In genomic region chr22:21015051-21016006, GRCh38 we compare ENCODE assay signal across 8 cellular contexts. TPM values are rescaled to one million over a fixed set of nuclear protein-coding genes. Genes with fewer than 3 reads are reported as not detected.
DNase-seq lines count a peak whose midpoint lies in the region; ATAC-seq, FAIRE-seq and TF ChIP-seq lines count a peak whose summit lies in the region.

P2RX6 (plus strand) TSS chr22:21015165; CDS start chr22:21015175, 10 bp downstream.

- no peak for TF ChIP-seq POLR2A in endothelial cell of umbilical vein (IDR thresholded peaks at IDR 0.05; ENCODE audit: low read depth, low read length)

- no peaks in the 10 kb centered on the region for H3K9me1 ChIP-seq in endothelial cell of umbilical vein (replicated peaks; ENCODE audit: control insufficient read depth, extremely low read depth, insufficient read depth, low read length)

- H3K36me3 ChIP-seq in OCI-LY7 (ENCODE audit: insufficient read depth, low read length) (no peaks in the 10 kb centered on the region), endothelial cell of umbilical vein (ENCODE audit: control insufficient read depth in 2 of 2, extremely low read depth in 1 of 2, insufficient read depth in 2 of 2, low read length in 2 of 2) (no peaks in the 10 kb centered on the region), neural cell (ENCODE audit: insufficient read depth, low read length) (no peaks in the 10 kb centered on the region)

- FAIRE-seq in endothelial cell of umbilical vein (lab: Jason Lieb, UNC) = peak; percentile 77

- no peaks in the 10 kb centered on the region for H3K27me3 Mint-ChIP-seq in CD4-positive, alpha-beta T cell

- intact Hi-C loops in CD4-positive, alpha-beta T cell (cut with DNase I, micrococcal nuclease) = no loop called here
- intact Hi-C loops in OCI-LY7 (cut with micrococcal nuclease; ENCODE audit: unreplicated experiment) (no loop called here), endothelial cell of umbilical vein (cut with micrococcal nuclease) (loop anchor here (2.0 kb wide), 1 partner anchor 29 kb away; the partner anchor contains the start of gene LRRC74B)

- H3K9me3 ChIP-seq in CD4-positive, alpha-beta T cell (ENCODE audit: control insufficient read depth, low read length) = no peaks in the 10 kb centered on the region
- no peaks in the 10 kb centered on the region for H3K9me3 ChIP-seq in OCI-LY7 (ENCODE audit: low read length)
- no peaks in the 10 kb centered on the region for H3K9me3 ChIP-seq in endothelial cell of umbilical vein (replicated peaks; ENCODE audit: control insufficient read depth, insufficient read depth, low read length)
- no peaks in the 10 kb centered on the region for H3K9me3 ChIP-seq in neural cell (ENCODE audit: low read length)

- H3K4me1 ChIP-seq in OCI-LY7 (ENCODE audit: insufficient read depth, low read length, poor library complexity, severe bottlenecking) (peaks cover 15% of the 10 kb centered on the region), endothelial cell of umbilical vein (ENCODE audit: control insufficient read depth, extremely low read depth, insufficient read depth, low read length) (peaks cover 13% of the 10 kb centered on the region)

- POLR2A ChIA-PET in CD4-positive, alpha-beta T cell (lab: Charles Lee) = interaction anchor here (2.2 kb wide), 1 partner anchor 13 kb away, joined by 9 read pairs; the partner anchor contains the start of gene THAP7
- POLR2A ChIA-PET in OCI-LY7 (lab: Charles Lee) = interaction anchor here (0.9 kb wide), 1 partner anchor 10 kb away, joined by 3 read pairs; no protein-coding TSS in a partner anchor
- POLR2A ChIA-PET in endothelial cell of umbilical vein (lab: Charles Lee) = no interaction called here

- CTCF ChIA-PET in CD4-positive, alpha-beta T cell (lab: Charles Lee) = no interaction called here
- CTCF ChIA-PET in OCI-LY7 (lab: Charles Lee; ENCODE audit: unreplicated experiment) = interaction anchor here (0.6 kb wide), 1 partner anchor 40 kb away, joined by 3 read pairs; no protein-coding TSS in a partner anchor
- CTCF ChIA-PET in endothelial cell of umbilical vein (lab: Charles Lee) = interaction anchor here (1.0 to 1.8 kb wide), 2 partner anchors 12 to 130 kb away, joined by 3 to 5 read pairs; no protein-coding TSS in a partner anchor

- peaks cover 3% of the 10 kb centered on the region for H3F3A ChIP-seq in neural cell (ENCODE audit: insufficient read depth, low read length, poor library complexity, severe bottlenecking)

- peak within 1 kb of the TSS; percentile 81 for H3K27ac Mint-ChIP-seq in CD4-positive, alpha-beta T cell

- BruUV-seq in OCI-LY7 (replicated peaks; lab: Mats Ljungman, UMichigan) (no TSS peak), endothelial cell of umbilical vein (replicated peaks; lab: Mats Ljungman, UMichigan) (no TSS peak)

- no peaks in the 10 kb centered on the region for H3K79me2 ChIP-seq in OCI-LY7 (ENCODE audit: insufficient read depth, low read depth, low read length)
- H3K79me2 ChIP-seq in endothelial cell of umbilical vein (ENCODE audit: control insufficient read depth, insufficient read depth, low read length) = no peaks in the 10 kb centered on the region
- H3K79me2 ChIP-seq in neural cell (replicated peaks; ENCODE audit: insufficient read depth, low read length) = peaks cover 22% of the 10 kb centered on the region

- no peak for TF ChIP-seq RAD21 in neural cell (conservative IDR thresholded peaks at IDR 0.05)

- H3K4me3 ChIP-seq in OCI-LY7 (ENCODE audit: low read depth, low read length, poor library complexity, severe bottlenecking) (peak within 1 kb of the TSS; percentile 68), endothelial cell of umbilical vein (replicated peaks in 1 of 3; ENCODE audit: insufficient read depth in 1 of 3, low read depth in 1 of 3, low read length in 3 of 3) (peak within 1 kb of the TSS; percentile 12 to 47 (median 43)), neural cell (ENCODE audit: low read length) (peak within 1 kb of the TSS; percentile 80)

- no peaks in the 10 kb centered on the region for H3K27me3 ChIP-seq in CD4-positive, alpha-beta T cell (ENCODE audit: control insufficient read depth, insufficient read depth, low read length)
- H3K27me3 ChIP-seq in endothelial cell of umbilical vein (ENCODE audit: control insufficient read depth in 2 of 2, insufficient read depth in 2 of 2, low read length in 2 of 2) = no peaks in the 10 kb centered on the region
- H3K27me3 ChIP-seq in neural cell (ENCODE audit: insufficient read depth, low read depth, low read length) = no peaks in the 10 kb centered on the region

- dilution Hi-C loops in endothelial cell of umbilical vein (cut with MboI; ENCODE audit: extremely low pct_ligation_motif_present, low sequenced_read_pairs) = no loop called here

- H4K20me1 ChIP-seq in OCI-LY7 (ENCODE audit: insufficient read depth, low read length) (no peaks in the 10 kb centered on the region), endothelial cell of umbilical vein (replicated peaks; ENCODE audit: control insufficient read depth, extremely low read depth, insufficient read depth, low read length) (no peaks in the 10 kb centered on the region), neural cell (ENCODE audit: insufficient read depth) (no peaks in the 10 kb centered on the region)

- no peaks in the 10 kb centered on the region for H3K36me3 Mint-ChIP-seq in CD4-positive, alpha-beta T cell (ENCODE audit: low read depth)

- peak within 1 kb of the TSS; percentile 86 for H3K4me3 Mint-ChIP-seq in CD4-positive, alpha-beta T cell

- H2AFZ ChIP-seq in OCI-LY7 (ENCODE audit: low read length) = peak within 1 kb of the TSS; percentile 77
- H2AFZ ChIP-seq in endothelial cell of umbilical vein (ENCODE audit: low read depth, low read length) = peak within 1 kb of the TSS; percentile 85
- H2AFZ ChIP-seq in neural cell (ENCODE audit: low read depth, low read length) = peak within 1 kb of the TSS; percentile 35

- no peak for TF ChIP-seq CTCF in CD4-positive, alpha-beta T cell (IDR thresholded peaks at IDR 0.05)
- no peak for TF ChIP-seq CTCF in OCI-LY7 (conservative IDR thresholded peaks at IDR 0.05; ENCODE audit: low read length)
- TF ChIP-seq CTCF in endothelial cell of umbilical vein (IDR thresholded peaks at IDR 0.05; ENCODE audit: extremely low read depth in 1 of 2, insufficient read depth in 1 of 2, low read depth in 1 of 2, low read length in 2 of 2) = no peak
- TF ChIP-seq CTCF in neural cell (IDR thresholded peaks at IDR 0.05; ENCODE audit: poor library complexity, severe bottlenecking) = no peak

- peak within 1 kb of the TSS; percentile 27 for H3K27ac ChIP-seq in CD4-positive, alpha-beta T cell (ENCODE audit: low read depth, low read length)
- H3K27ac ChIP-seq in OCI-LY7 (ENCODE audit: low read depth, low read length, poor library complexity, severe bottlenecking) (no peak within 1 kb of the TSS), endothelial cell of umbilical vein (ENCODE audit: insufficient read depth, low read depth, low read length) (peak within 1 kb of the TSS; percentile 66), neural cell (ENCODE audit: low read length) (peak within 1 kb of the TSS; percentile 92)

- H3K4me1 Mint-ChIP-seq in CD4-positive, alpha-beta T cell (ENCODE audit: low read depth) = peaks cover 30% of the 10 kb centered on the region

- ATAC-seq in CD4-positive, alpha-beta T cell (ENCODE audit: poor library complexity) = no peak

- TF ChIP-seq EP300 in neural cell (conservative IDR thresholded peaks at IDR 0.05; ENCODE audit: poor library complexity, severe bottlenecking) = no peak

- H3K9me2 ChIP-seq in OCI-LY7 (ENCODE audit: insufficient read depth, low read length) (no peaks in the 10 kb centered on the region), neural cell (ENCODE audit: insufficient read depth, low read length) (no peaks in the 10 kb centered on the region)

- DNase-seq in CD4-positive, alpha-beta T cell = no peak
- DNase-seq in OCI-LY7 (ENCODE audit: low spot score) (no peak), endothelial cell of umbilical vein (ENCODE audit: low read depth, low spot score) (no peak), NCI-H1694 treated with DMSO at 0.1 percent for 48 hours (lab: John Stamatoyannopoulos, UW) (no peak), GF-D8 (lab: John Stamatoyannopoulos, UW) (no peak), DMS79 treated with DMSO at 0.1 percent for 48 hours (lab: John Stamatoyannopoulos, UW) (no peak)
- DNase-seq in stimulated activated CD8-positive, alpha-beta memory T cell treated with anti-CD3 and anti-CD28 coated beads, Interleukin-4, amount 100 ng/mL, for 48 hours = no peak

- no peaks in the 10 kb centered on the region for H3K9me3 Mint-ChIP-seq in CD4-positive, alpha-beta T cell

- peak within 1 kb of the TSS; percentile 77 for H3K4me2 ChIP-seq in OCI-LY7 (ENCODE audit: low read length)
- H3K4me2 ChIP-seq in endothelial cell of umbilical vein (ENCODE audit: insufficient read depth, low read length) = peak within 1 kb of the TSS; percentile 73
- H3K4me2 ChIP-seq in neural cell (ENCODE audit: low read length) = peak within 1 kb of the TSS; percentile 92

- H3K9ac ChIP-seq in endothelial cell of umbilical vein (replicated peaks; ENCODE audit: extremely low read depth, insufficient read depth, low read length) (peak within 1 kb of the TSS; percentile 69), neural cell (ENCODE audit: low read length) (peak within 1 kb of the TSS; percentile 84)

TF ChIP-seq in endothelial cell of umbilical vein, 7 proteins besides CTCF, POLR2A, EP300 and RAD21 (continues in another document):
- TF ChIP-seq JUN (IDR thresholded peaks at IDR 0.05; ENCODE audit: borderline replicate concordance, insufficient read depth, insufficient read length, low read depth) = no peak
- no peak for TF ChIP-seq MYC (IDR thresholded peaks at IDR 0.05; ENCODE audit: low read depth, low read length)
- TF ChIP-seq POLR2AphosphoS5 (IDR thresholded peaks at IDR 0.05; ENCODE audit: insufficient read depth, low read depth, low read length) = no peak

TF ChIP-seq in neural cell, 6 proteins besides CTCF, POLR2A, EP300 and RAD21 (continues in another document):
- TF ChIP-seq TAF1 (IDR thresholded peaks at IDR 0.05; ENCODE audit: low read depth) = no peak

RNA-seq across cellular contexts. Expression of gene P2RX6, which starts in this region (rescaled TPM):
- under 1 TPM; 0.14 to 0.69 TPM for total RNA-seq in CD4-positive, alpha-beta T cell
- 0.06 TPM in 1 of 2 replicates, not detected in the other for total RNA-seq in OCI-LY7 (2014; rRNA removed; shearing (Covaris generic))
- 0.30 and 0.32 TPM in 2 replicates for total RNA-seq in OCI-LY7 (2022)
- not detected in 2 replicates for total RNA-seq in endothelial cell of umbilical vein
- polyA plus RNA-seq in endothelial cell of umbilical vein = 0.06 TPM in 1 of 2 replicates, not detected in the other
- polyA plus RNA-seq in endothelial cell of umbilical vein (2011; cell fraction: cytosol; rRNA removed) = 0.04 TPM in 1 of 2 replicates, not detected in the other
- polyA plus RNA-seq in endothelial cell of umbilical vein (2011; cell fraction: nucleus; rRNA removed) = 0.20 and 0.21 TPM in 2 replicates
- 0.07 TPM in 1 of 2 replicates, not detected in the other for polyA plus RNA-seq in endothelial cell of umbilical vein (2012)
- 0.19 and 0.28 TPM in 2 replicates for polyA minus RNA-seq in endothelial cell of umbilical vein
- 1.0 TPM for polyA minus RNA-seq in endothelial cell of umbilical vein (2011; cell fraction: cytosol; rRNA and poly(A)+ RNA removed)
- polyA minus RNA-seq in endothelial cell of umbilical vein (2011; cell fraction: nucleus; rRNA and poly(A)+ RNA removed) = not detected in 2 replicates
- 0.17 and 0.48 TPM in 2 replicates for polyA plus RNA-seq in neural cell
- polyA minus RNA-seq in neural cell = not detected in 2 replicates

Comparison
In these comparisons a context has a peak if more than half of its experiments do, and no peak if none do; other contexts are left out.
1. H2AFZ ChIP-seq: peak in every context shown above with its lines; median percentile 85 in endothelial cell of umbilical vein; 77 in OCI-LY7; 35 in neural cell.